Comparison of ENCODE assay signal across 8 cellular contexts in genomic region chr22:19986410-19987341, GRCh38. TPM values are rescaled to one million over a fixed set of nuclear protein-coding genes. Genes with fewer than 3 reads are reported as not detected.
DNase-seq lines count a peak whose midpoint lies in the region; ATAC-seq and TF ChIP-seq lines count a peak whose summit lies in the region.

No MANE protein-coding gene starts in this region.

- intact Hi-C loops in activated CD4-positive, alpha-beta T cell treated with anti-CD3 and anti-CD28 coated beads, Interleukin-2, amount 10 ng/mL, durations not matched to agents 24 days and 14 days (cut with micrococcal nuclease), result no loop called here

- no peaks in the 10 kb centered on the region for H3K36me3 Mint-ChIP-seq in activated CD4-positive, alpha-beta T cell treated with anti-CD3 and anti-CD28 coated beads, Interleukin-2, amount 10 ng/mL, durations not matched to agents 24 days and 14 days (ENCODE audit: low read depth)

- H3K4me1 ChIP-seq in BE2C, result peaks cover 55% of the 10 kb centered on the region

- no peaks in the 10 kb centered on the region for H3K9me3 ChIP-seq in BE2C

- no peaks in the 10 kb centered on the region for H3K4me1 Mint-ChIP-seq in activated CD4-positive, alpha-beta T cell treated with anti-CD3 and anti-CD28 coated beads, Interleukin-2, amount 10 ng/mL, durations not matched to agents 24 days and 14 days

- peak overlapping the region; percentile 22 for H3K4me3 Mint-ChIP-seq in activated CD4-positive, alpha-beta T cell treated with anti-CD3 and anti-CD28 coated beads, Interleukin-2, amount 10 ng/mL, durations not matched to agents 24 days and 14 days

- no peak overlapping the region for H3K27ac Mint-ChIP-seq in activated CD4-positive, alpha-beta T cell treated with anti-CD3 and anti-CD28 coated beads, Interleukin-2, amount 10 ng/mL, durations not matched to agents 24 days and 14 days

- H3K4me3 ChIP-seq in BE2C (ENCODE audit: low read depth, low read length), result peak overlapping the region; percentile 83

- TF ChIP-seq CTCF in BE2C (IDR thresholded peaks at IDR 0.05; ENCODE audit: low read depth, low read length), result no peak

- H3K9me3 Mint-ChIP-seq in activated CD4-positive, alpha-beta T cell treated with anti-CD3 and anti-CD28 coated beads, Interleukin-2, amount 10 ng/mL, durations not matched to agents 24 days and 14 days, result no peaks in the 10 kb centered on the region

- DNase-seq in BE2C (peak; percentile 91), NCI-H2196 treated with DMSO at 0.1 percent for 48 hours (lab: John Stamatoyannopoulos, UW; ENCODE audit: unreplicated experiment) (peak; percentile 32), dedifferentiated amniotic fluid mesenchymal stem cell (ENCODE audit: extremely low spot score) (peak; percentile 42), left lobe of liver (ENCODE audit: low spot score) (peak; percentile 78)
- peak; percentile 92 for DNase-seq in activated CD4-positive, alpha-beta T cell treated with anti-CD3 and anti-CD28 coated beads, Interleukin-2, amount 10 ng/mL, durations not matched to agents 24 days and 14 days
- peak; percentile 63 to 73 for DNase-seq in stimulated activated CD4-positive, alpha-beta T cell treated with anti-CD3 and anti-CD28 coated beads, Interleukin-2, amount 100 ng/mL, for 24 hours

- H3K27me3 Mint-ChIP-seq in activated CD4-positive, alpha-beta T cell treated with anti-CD3 and anti-CD28 coated beads, Interleukin-2, amount 10 ng/mL, durations not matched to agents 24 days and 14 days, result peaks cover 3% of the 10 kb centered on the region

- ATAC-seq in GM21529 (IDR thresholded peaks at IDR 0.05; ENCODE audit: unreplicated experiment) (peak; percentile 53), left lobe of liver (peak; percentile 94), HG02798 (IDR thresholded peaks at IDR 0.05; ENCODE audit: poor library complexity, unreplicated experiment) (no peak)

- no peaks in the 10 kb centered on the region for H3K27me3 ChIP-seq in BE2C

- H3K36me3 ChIP-seq in BE2C, result peaks cover 37% of the 10 kb centered on the region

RNA-seq across cellular contexts. Expression of gene ARVCF, which starts 29.9 kb away (rescaled TPM):
- polyA plus RNA-seq in BE2C (2012; ENCODE audit: insufficient read depth, insufficient read length, low read depth), result 335 TPM
- 2.6 and 4.1 TPM in 2 replicates for total RNA-seq in activated CD4-positive, alpha-beta T cell treated with anti-CD3 and anti-CD28 coated beads, Interleukin-2, amount 10 ng/mL, durations not matched to agents 24 days and 14 days
- total RNA-seq in left lobe of liver, result 18.7 TPM

RNA-seq across cellular contexts. Expression of gene TANGO2, which starts 34.2 kb away (rescaled TPM):
- polyA plus RNA-seq in BE2C (2012; ENCODE audit: insufficient read depth, insufficient read length, low read depth), result 8.0 TPM
- total RNA-seq in activated CD4-positive, alpha-beta T cell treated with anti-CD3 and anti-CD28 coated beads, Interleukin-2, amount 10 ng/mL, durations not matched to agents 24 days and 14 days, result 27.1 and 31.5 TPM in 2 replicates
- total RNA-seq in left lobe of liver, result 12.5 TPM

RNA-seq across cellular contexts. Expression of gene TXNRD2, which starts 45.1 kb away (rescaled TPM):
- polyA plus RNA-seq in BE2C (2012; ENCODE audit: insufficient read depth, insufficient read length, low read depth), result 46.2 TPM
- 18.4 and 23.5 TPM in 2 replicates for total RNA-seq in activated CD4-positive, alpha-beta T cell treated with anti-CD3 and anti-CD28 coated beads, Interleukin-2, amount 10 ng/mL, durations not matched to agents 24 days and 14 days
- 44.6 TPM for total RNA-seq in left lobe of liver

RNA-seq across cellular contexts. Expression of gene COMT, which starts 45.1 kb away (rescaled TPM):
- 286 TPM for polyA plus RNA-seq in BE2C (2012; ENCODE audit: insufficient read depth, insufficient read length, low read depth)
- 104 and 110 TPM in 2 replicates for total RNA-seq in activated CD4-positive, alpha-beta T cell treated with anti-CD3 and anti-CD28 coated beads, Interleukin-2, amount 10 ng/mL, durations not matched to agents 24 days and 14 days
- total RNA-seq in left lobe of liver, result 145 TPM

Comparison
In these comparisons a context has a peak if more than half of its experiments do, and no peak if none do; other contexts are left out.
1. DNase-seq: peak in every context shown above with its lines; median percentile 92 in activated CD4-positive, alpha-beta T cell treated with anti-CD3 and anti-CD28 coated beads, Interleukin-2, amount 10 ng/mL, durations not matched to agents 24 days and 14 days; 91 in BE2C; 78 in left lobe of liver; 68 in stimulated activated CD4-positive, alpha-beta T cell treated with anti-CD3 and anti-CD28 coated beads, Interleukin-2, amount 100 ng/mL, for 24 hours; 42 in dedifferentiated amniotic fluid mesenchymal stem cell; 32 in NCI-H2196 treated with DMSO at 0.1 percent for 48 hours.